ENCODE assay signal across 7 cellular contexts in genomic region chr9:93071464-93071863, GRCh38. TPM values are rescaled to one million over a fixed set of nuclear protein-coding genes. Genes with fewer than 3 reads are reported as not detected.
A peak's percentile ranks its signal among the peaks of the same experiment; 100 is the strongest.
DNase-seq lines count a peak whose midpoint lies in the region; ATAC-seq, FAIRE-seq and TF ChIP-seq lines count a peak whose summit lies in the region.

No MANE protein-coding gene starts in this region.

- in situ Hi-C loops in Caki2 (cut with HindIII; ENCODE audit: low pct_unique_long_range_greater_than_20kb, low sequenced_read_pairs) = no loop called here

- ATAC-seq in SK-N-SH treated with all-trans-retinoic acid at 6 μM for 48 hours = peak; percentile 66
- ATAC-seq in GM18873 (IDR thresholded peaks at IDR 0.05; ENCODE audit: low FRiP score, unreplicated experiment) = no peak

- FAIRE-seq in H54 (lab: Jason Lieb, UNC) = no peak

- TF ChIP-seq POLR2A in H54 (IDR thresholded peaks at IDR 0.05; ENCODE audit: low read depth, low read length) = no peak

- peak; percentile 7 for DNase-seq in Caki2 (ENCODE audit: low read depth)
- peak; percentile 47 for DNase-seq in H54 (ENCODE audit: insufficient read length, low spot score)
- DNase-seq in left kidney (ENCODE audit: low read depth, low spot score) = peak; percentile 55
- DNase-seq in activated CD8-positive, alpha-beta memory T cell treated with anti-CD3 and anti-CD28 coated beads for 24 hours = no peak
- no peak for DNase-seq in NCI-H510A treated with DMSO at 0.1 percent for 48 hours (lab: John Stamatoyannopoulos, UW)

TF ChIP-seq in SK-N-SH treated with all-trans-retinoic acid at 6 μM for 48 hours, 23 proteins besides CTCF, POLR2A, EP300 and RAD21:
- TF ChIP-seq BACH2 (CRISPR knock-in tag; IDR thresholded peaks at IDR 0.05; ENCODE audit: borderline replicate concordance) (no peak), POU6F1 (CRISPR knock-in tag; IDR thresholded peaks at IDR 0.05; ENCODE audit: borderline replicate concordance, low read depth) (no peak), TSHZ2 (CRISPR knock-in tag; IDR thresholded peaks at IDR 0.05) (no peak), ESRRG (CRISPR knock-in tag; IDR thresholded peaks at IDR 0.05) (no peak), CSDC2 (CRISPR knock-in tag; IDR thresholded peaks at IDR 0.05) (no peak)

RNA-seq across cellular contexts. Expression of gene SUSD3, which starts 13.0 kb away (rescaled TPM):
- not detected in 2 replicates for total RNA-seq in Caki2 (2014; rRNA removed; shearing (Covaris generic); ENCODE audit: low replicate concordance)

RNA-seq across cellular contexts. Expression of gene CARD19, which starts 24.6 kb away (rescaled TPM):
- total RNA-seq in Caki2 (2014; rRNA removed; shearing (Covaris generic); ENCODE audit: low replicate concordance) = 83.8 and 92.5 TPM in 2 replicates

Comparison
In these comparisons a context has a peak if more than half of its experiments do, and no peak if none do; other contexts are left out.
1. DNase-seq: peak in Caki2 (single experiment), H54 (single experiment) and left kidney (single experiment); none in activated CD8-positive, alpha-beta memory T cell treated with anti-CD3 and anti-CD28 coated beads for 24 hours (single experiment) and NCI-H510A treated with DMSO at 0.1 percent for 48 hours (single experiment).